In genomic region chr9:33548816-33549215, GRCh38 we compare ENCODE assay signal across 8 cellular contexts. TPM values are rescaled to one million over a fixed set of nuclear protein-coding genes. Genes with fewer than 3 reads are reported as not detected.
DNase-seq lines count a peak whose midpoint lies in the region; ATAC-seq and TF ChIP-seq lines count a peak whose summit lies in the region.
"Not testable (repeated sequence)": the region's sequence is repeated elsewhere in the genome, so short reads cannot be mapped to it uniquely, and the experiment has no call there.
"Had no signal": no experiment of that assay in that cellular context is flagged by ENCODE, and none has a peak within 500 bp of the region (broad histone marks: within the 10 kb centered on the region; RNA-seq: fewer than 3 reads in every experiment).

No MANE protein-coding gene starts in this region.

- POLR2A ChIA-PET in PC-3 (lab: Charles Lee; ENCODE audit: unreplicated experiment): not testable (repeated sequence)

- H3K9me3 ChIP-seq in PC-3 (ENCODE audit: low read length); adipocyte (ENCODE audit: control insufficient read depth, low read length); smooth muscle cell (replicated peaks; ENCODE audit: low read depth): not testable (repeated sequence)

- not testable (repeated sequence) for BruUV-seq in PC-3 (replicated peaks; lab: Mats Ljungman, UMichigan)

- intact Hi-C loops in PC-3 (cut with micrococcal nuclease): not testable (repeated sequence)

- H3K4me3 Mint-ChIP-seq in chondrocyte (ENCODE audit: unreplicated experiment): not testable (repeated sequence)

- H3K27ac ChIP-seq in PC-3 (ENCODE audit: low read length) (peak overlapping the region; percentile 93), epithelial cell of prostate (peak overlapping the region; percentile 58), smooth muscle cell (ENCODE audit: low read depth) (peak overlapping the region; percentile 19)

- not testable (repeated sequence) for H3K27me3 ChIP-seq in PC-3 (ENCODE audit: low read length); adipocyte (replicated peaks; ENCODE audit: control insufficient read depth, insufficient read depth, low read length); smooth muscle cell (ENCODE audit: low read depth)

- peak overlapping the region; percentile 86 for H3K4me2 ChIP-seq in PC-3 (ENCODE audit: low read length)
- not testable (repeated sequence) for H3K4me2 ChIP-seq in smooth muscle cell

- H3K9ac ChIP-seq in PC-3 (ENCODE audit: low read length): peak overlapping the region; percentile 67
- H3K9ac ChIP-seq in adipocyte (ENCODE audit: low read length); smooth muscle cell (ENCODE audit: low read depth): not testable (repeated sequence)

- not testable (repeated sequence) for H3K36me3 ChIP-seq in PC-3 (ENCODE audit: low read depth, low read length); adipocyte (ENCODE audit: control insufficient read depth, insufficient read depth, low read length, severe bottlenecking); smooth muscle cell (ENCODE audit: low read depth)

- DNase-seq in EH (ENCODE audit: low read depth) (peak; percentile 25), HCEC 1CT (peak; percentile 33), PC-3 (peak; percentile 57), adipocyte (ENCODE audit: low read depth) (peak; percentile 21)
- not testable (repeated sequence) for DNase-seq in chondrocyte (ENCODE audit: low spot score); epithelial cell of prostate (ENCODE audit: low read depth, low spot score); smooth muscle cell (lab: John Stamatoyannopoulos, UW; ENCODE audit: unreplicated experiment)

- peak overlapping the region; percentile 96 for H3K27ac Mint-ChIP-seq in chondrocyte (ENCODE audit: unreplicated experiment)

- not testable (repeated sequence) for H3K9me2 ChIP-seq in PC-3 (replicated peaks; ENCODE audit: low read length)

- not testable (repeated sequence) for H3F3A ChIP-seq in PC-3 (ENCODE audit: low read length, unreplicated experiment); smooth muscle cell (ENCODE audit: low read depth)

- TF ChIP-seq CTCF in PC-3 (conservative IDR thresholded peaks at IDR 0.05; ENCODE audit: low read depth, low read length); chondrocyte (IDR thresholded peaks at IDR 0.05); smooth muscle cell (IDR thresholded peaks at IDR 0.05; ENCODE audit: borderline replicate concordance, insufficient read depth, poor library complexity, severe bottlenecking): not testable (repeated sequence)

- H2AFZ ChIP-seq in PC-3 (ENCODE audit: low read length); smooth muscle cell (ENCODE audit: low read depth): not testable (repeated sequence)

- H3K4me1 Mint-ChIP-seq in chondrocyte (ENCODE audit: low read depth): peaks cover 36% of the 10 kb centered on the region

- WGBS in smooth muscle cell (ENCODE audit: low lambda C conversion rate): 76% methylated on average over 4 of the region's 4 CpGs

- peak; percentile 91 for ATAC-seq in PC-3

- not testable (repeated sequence) for H3K79me2 ChIP-seq in PC-3 (ENCODE audit: low read length); smooth muscle cell (ENCODE audit: low read depth)

- not testable (repeated sequence) for H3K9me3 Mint-ChIP-seq in chondrocyte (ENCODE audit: low read depth)

- CTCF ChIA-PET in PC-3 (lab: Charles Lee): not testable (repeated sequence)

- not testable (repeated sequence) for H3K27me3 Mint-ChIP-seq in chondrocyte (ENCODE audit: low read depth)

- peaks cover 23% of the 10 kb centered on the region for H3K4me1 ChIP-seq in PC-3 (ENCODE audit: insufficient read depth, low read length)
- not testable (repeated sequence) for H3K4me1 ChIP-seq in adipocyte (ENCODE audit: control insufficient read depth, insufficient read depth, low read length); smooth muscle cell (ENCODE audit: low read depth)

- not testable (repeated sequence) for H4K20me1 ChIP-seq in PC-3 (ENCODE audit: low read length); smooth muscle cell (ENCODE audit: low read depth)

- H3K4me3 ChIP-seq in PC-3 (ENCODE audit: low read length); adipocyte (ENCODE audit: low read length); smooth muscle cell: not testable (repeated sequence)

- H3K36me3 Mint-ChIP-seq in chondrocyte (ENCODE audit: low read depth): not testable (repeated sequence)

RNA-seq across cellular contexts. Expression of gene ANKRD18B, which starts 24.8 kb away (rescaled TPM):
- total RNA-seq in PC-3 (2014; rRNA removed): 5.4 and 13.5 TPM in 2 replicates
- total RNA-seq in chondrocyte: 1.4 to 2.3 TPM (median 2.2 TPM) in 3 replicates
- 0.04 and 0.27 TPM in 2 replicates for total RNA-seq in smooth muscle cell
- polyA plus RNA-seq in smooth muscle cell: 1.0 TPM in 1 of 2 replicates, not detected in the other
- polyA plus RNA-seq: CD4-positive, alpha-beta memory T cell had no signal

Comparison
In these comparisons a context has a peak if more than half of its experiments do, and no peak if none do; other contexts are left out.
1. H3K27ac ChIP-seq: peak in every context shown above with its lines; median percentile 93 in PC-3; 58 in epithelial cell of prostate; 19 in smooth muscle cell.